ENCODE assay signal across 23 cellular contexts in the genomic region with DNA sequence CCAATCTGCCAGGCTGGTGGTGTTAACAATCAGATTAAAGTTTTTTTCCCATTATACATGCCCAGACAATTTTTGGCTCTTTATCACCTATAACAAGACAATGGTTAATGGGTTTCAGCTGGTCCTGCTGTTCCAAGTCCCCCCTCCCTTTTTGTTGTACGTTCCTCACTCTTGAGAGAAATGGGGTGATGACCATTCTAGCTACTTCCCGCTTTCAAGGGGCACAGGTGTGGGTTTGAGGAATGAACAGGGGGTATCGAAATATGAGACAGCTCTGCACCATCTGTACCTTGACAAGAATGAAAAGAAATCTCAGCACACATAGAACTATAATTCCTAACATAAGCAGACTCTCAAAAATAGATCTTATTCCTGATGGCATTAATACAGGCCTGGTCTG.
"Had no signal": no experiment of that assay in that cellular context is flagged by ENCODE, and none has a peak within 500 bp of the region (broad histone marks: within the 10 kb centered on the region; RNA-seq: fewer than 3 reads in every experiment).

No MANE protein-coding gene starts in this region.

- H3K4me3 ChIP-seq: ascending aorta, breast epithelium, gastroesophageal sphincter, heart right ventricle, lower lobe of right lung, prostate gland, skin epidermis, tibial artery, vagina had no signal

- H3K27ac ChIP-seq: ascending aorta, breast epithelium, gastroesophageal sphincter, heart right ventricle, lower lobe of right lung, prostate gland, skin epidermis, tibial artery, vagina had no signal

- H3K4me1 Mint-ChIP-seq: activated B cell treated with CpG ODN at 0.5 μM for 24 hours; activated naive CD8-positive, alpha-beta T cell treated with anti-CD3 and anti-CD28 coated beads, Interleukin-2, amount 50 U/mL, for 24 hours; mesothelial cell of epicardium; nephron progenitor cell; stimulated activated naive B cell treated with anti-CD40 and anti-IgM and Interleukin-4, amounts not matched to agents 10 μg/mL and 1 μg/mL and 100 μg/mL, for 72 hours had no signal

- H3K27me3 Mint-ChIP-seq: activated CD4-positive, alpha-beta T cell treated with anti-CD3 and anti-CD28 coated beads, Interleukin-2, amount 10 ng/mL, durations not matched to agents 7 days and 5 days; activated naive CD8-positive, alpha-beta T cell treated with anti-CD3 and anti-CD28 coated beads, Interleukin-2, amount 50 U/mL, for 24 hours had no signal

- H3K9me3 ChIP-seq: prostate gland, vagina had no signal

- H3K36me3 Mint-ChIP-seq: mesothelial cell of epicardium; stimulated activated naive B cell treated with anti-CD40 and anti-IgM and Interleukin-4, amounts not matched to agents 10 μg/mL and 1 μg/mL and 100 μg/mL, for 72 hours had no signal

- H3K27ac Mint-ChIP-seq: activated B cell treated with CpG ODN at 0.5 μM for 24 hours; activated naive CD8-positive, alpha-beta T cell treated with anti-CD3 and anti-CD28 coated beads, Interleukin-2, amount 50 U/mL, for 24 hours; effector memory CD8-positive, alpha-beta T cell; mesothelial cell of epicardium; nephron progenitor cell; stimulated activated naive B cell treated with anti-CD40 and anti-IgM and Interleukin-4, amounts not matched to agents 10 μg/mL and 1 μg/mL and 100 μg/mL, for 72 hours had no signal

- DNase-seq: activated B cell treated with CpG ODN at 0.5 μM for 24 hours; activated CD4-positive, alpha-beta T cell treated with anti-CD3 and anti-CD28 coated beads, Interleukin-2, amount 10 ng/mL, durations not matched to agents 7 days and 5 days; activated CD8-positive, alpha-beta memory T cell treated with anti-CD3 and anti-CD28 coated beads, Interleukin-2, amount 50 U/mL, for 48 hours; activated naive CD4-positive, alpha-beta T cell treated with Interleukin-2 at 50 U/mL for 16 hours; activated naive CD8-positive, alpha-beta T cell treated with anti-CD3 and anti-CD28 coated beads, Interleukin-2, amount 50 U/mL, for 24 hours; cerebellar nuclear complex; effector memory CD8-positive, alpha-beta T cell; heart right ventricle; left colon; lower lobe of right lung; nephron progenitor cell; right cardiac atrium; stimulated activated CD4-positive, alpha-beta T cell treated with anti-CD3 and anti-CD28 coated beads, Interleukin-15, amount 100 ng/mL, for 24 hours; stimulated activated CD4-positive, alpha-beta T cell treated with anti-CD3 and anti-CD28 coated beads, Interleukin-4, amount 100 ng/mL, for 1 hour; stimulated activated naive B cell treated with anti-CD40 and anti-IgM and Interleukin-4, amounts not matched to agents 10 μg/mL and 1 μg/mL and 100 μg/mL, for 72 hours; tibial artery had no signal

- H3K27me3 ChIP-seq: ascending aorta, breast epithelium, vagina had no signal

- H3K4me3 Mint-ChIP-seq: activated B cell treated with CpG ODN at 0.5 μM for 24 hours; activated CD4-positive, alpha-beta T cell treated with anti-CD3 and anti-CD28 coated beads, Interleukin-2, amount 10 ng/mL, durations not matched to agents 7 days and 5 days; activated naive CD8-positive, alpha-beta T cell treated with anti-CD3 and anti-CD28 coated beads, Interleukin-2, amount 50 U/mL, for 24 hours; effector memory CD8-positive, alpha-beta T cell; mesothelial cell of epicardium; nephron progenitor cell; stimulated activated naive B cell treated with anti-CD40 and anti-IgM and Interleukin-4, amounts not matched to agents 10 μg/mL and 1 μg/mL and 100 μg/mL, for 72 hours had no signal

- H3K36me3 ChIP-seq: ascending aorta, breast epithelium, gastroesophageal sphincter, heart right ventricle, lower lobe of right lung, prostate gland, tibial artery, vagina had no signal

- ATAC-seq: activated naive CD8-positive, alpha-beta T cell treated with anti-CD3 and anti-CD28 coated beads, Interleukin-2, amount 50 U/mL, for 24 hours; effector memory CD8-positive, alpha-beta T cell; gastroesophageal sphincter; heart right ventricle; left colon; lower lobe of right lung; right cardiac atrium; stimulated activated naive B cell treated with anti-CD40 and anti-IgM and Interleukin-4, amounts not matched to agents 10 μg/mL and 1 μg/mL and 100 μg/mL, for 72 hours had no signal

- H3K4me1 ChIP-seq: ascending aorta, breast epithelium, gastroesophageal sphincter, heart right ventricle, lower lobe of right lung, prostate gland, tibial artery, vagina had no signal
